Comparison of ENCODE assay signal across 26 cellular contexts in the genomic region with DNA sequence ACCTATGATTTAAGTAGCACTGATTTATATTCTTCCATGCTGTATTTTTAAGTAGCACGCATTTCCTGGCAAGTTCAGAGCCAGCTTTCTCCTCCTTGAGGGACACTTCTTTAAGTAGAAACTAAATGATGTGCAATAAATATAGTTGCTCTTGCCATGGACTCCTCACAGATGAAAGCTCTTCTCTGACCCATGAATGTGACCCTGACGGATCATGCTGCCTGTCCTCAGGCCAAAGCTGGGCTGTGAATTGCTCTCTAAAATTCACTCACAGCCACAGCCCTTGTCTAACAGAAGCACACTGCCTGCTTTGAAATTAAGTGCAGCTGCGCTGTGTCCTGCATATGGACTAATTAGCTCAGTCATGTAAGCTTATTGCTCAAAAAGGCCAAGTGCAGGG.
"Had no signal": no experiment of that assay in that cellular context is flagged by ENCODE, and none has a peak within 500 bp of the region (broad histone marks: within the 10 kb centered on the region; RNA-seq: fewer than 3 reads in every experiment).

No MANE protein-coding gene starts in this region.

- DNase-seq: activated CD4-positive, alpha-beta memory T cell treated with anti-CD3 and anti-CD28 coated beads, Interleukin-2, amount 10 ng/mL, durations not matched to agents 7 days and 5 days; activated CD4-positive, alpha-beta T cell treated with anti-CD3 and anti-CD28 coated beads for 1 hour; activated CD4-positive, alpha-beta T cell treated with anti-CD3 and anti-CD28 coated beads for 4 hours; activated CD4-positive, alpha-beta T cell treated with anti-CD3 and anti-CD28 coated beads, Interleukin-2, amount 10 ng/mL, durations not matched to agents 7 days and 5 days; activated CD4-positive, alpha-beta T cell treated with anti-CD3 and anti-CD28 coated beads, Interleukin-2, amount 50 U/mL, for 4 hours; activated CD4-positive, CD25-positive, alpha-beta regulatory T cell; activated effector memory CD4-positive, alpha-beta T cell treated with Interleukin-2 at 50 U/mL for 16 hours; activated gamma-delta T cell treated with Interleukin-2 at 50 U/mL for 16 hours; activated naive CD4-positive, alpha-beta T cell treated with anti-CD3 and anti-CD28 coated beads, Interleukin-2, amount 50 U/mL, for 16 hours; activated naive CD4-positive, alpha-beta T cell treated with Interleukin-2 at 50 U/mL for 16 hours; activated T-cell treated with anti-CD3 and anti-CD28 coated beads, Interleukin-2, amount 50 U/mL, for 4 hours; amniotic stem cell; aorta; body of pancreas; caudate nucleus; colonic mucosa; effector CD8-positive, alpha-beta T cell; esophagus squamous epithelium; head of caudate nucleus; T-helper 2 cell had no signal

- H3K4me3 Mint-ChIP-seq: activated CD4-positive, alpha-beta memory T cell treated with anti-CD3 and anti-CD28 coated beads, Interleukin-2, amount 10 ng/mL, durations not matched to agents 7 days and 5 days; activated CD4-positive, alpha-beta T cell treated with anti-CD3 and anti-CD28 coated beads, Interleukin-2, amount 10 ng/mL, durations not matched to agents 7 days and 5 days; activated naive CD8-positive, alpha-beta T cell; activated T-cell treated with anti-CD3 and anti-CD28 coated beads, Interleukin-2, amount 50 U/mL, for 4 hours; activated T-helper 17 cell treated with anti-CD3 and anti-CD28 coated beads, Interleukin-2, amount 50 U/mL, for 72 hours had no signal

- H3K27me3 ChIP-seq: body of pancreas, colonic mucosa, esophagus squamous epithelium had no signal

- FAIRE-seq: endometrium, endothelial cell of umbilical vein, frontal cortex had no signal

- H3K27ac Mint-ChIP-seq: activated CD4-positive, alpha-beta memory T cell treated with anti-CD3 and anti-CD28 coated beads, Interleukin-2, amount 10 ng/mL, durations not matched to agents 7 days and 5 days; activated CD4-positive, alpha-beta T cell treated with anti-CD3 and anti-CD28 coated beads, Interleukin-2, amount 10 ng/mL, durations not matched to agents 7 days and 5 days; activated naive CD8-positive, alpha-beta T cell; activated T-helper 17 cell treated with anti-CD3 and anti-CD28 coated beads, Interleukin-2, amount 50 U/mL, for 72 hours had no signal

- H3K36me3 Mint-ChIP-seq: activated naive CD8-positive, alpha-beta T cell had no signal

- ATAC-seq: activated T-cell treated with anti-CD3 and anti-CD28 coated beads, Interleukin-2, amount 50 U/mL, for 4 hours; activated T-helper 17 cell treated with anti-CD3 and anti-CD28 coated beads, Interleukin-2, amount 50 U/mL, for 72 hours; body of pancreas had no signal

- H3K27ac ChIP-seq: body of pancreas, colonic mucosa, epithelial cell of prostate, esophagus squamous epithelium had no signal

- H3K9me3 ChIP-seq: body of pancreas, colonic mucosa had no signal

- H3K4me1 Mint-ChIP-seq: activated CD4-positive, alpha-beta memory T cell treated with anti-CD3 and anti-CD28 coated beads, Interleukin-2, amount 10 ng/mL, durations not matched to agents 7 days and 5 days; activated CD4-positive, alpha-beta T cell treated with anti-CD3 and anti-CD28 coated beads, Interleukin-2, amount 10 ng/mL, durations not matched to agents 7 days and 5 days; activated T-helper 17 cell treated with anti-CD3 and anti-CD28 coated beads, Interleukin-2, amount 50 U/mL, for 72 hours had no signal

- H3K27me3 Mint-ChIP-seq: activated CD4-positive, alpha-beta memory T cell treated with anti-CD3 and anti-CD28 coated beads, Interleukin-2, amount 10 ng/mL, durations not matched to agents 7 days and 5 days; activated CD4-positive, alpha-beta T cell treated with anti-CD3 and anti-CD28 coated beads, Interleukin-2, amount 10 ng/mL, durations not matched to agents 7 days and 5 days; activated naive CD8-positive, alpha-beta T cell had no signal

- H3K4me3 ChIP-seq: body of pancreas, colonic mucosa, esophagus squamous epithelium had no signal

- H3K4me1 ChIP-seq: body of pancreas, colonic mucosa, esophagus squamous epithelium had no signal

- H3K36me3 ChIP-seq: colonic mucosa, esophagus squamous epithelium had no signal
